ENCODE assay signal across 10 cellular contexts in the genomic region with DNA sequence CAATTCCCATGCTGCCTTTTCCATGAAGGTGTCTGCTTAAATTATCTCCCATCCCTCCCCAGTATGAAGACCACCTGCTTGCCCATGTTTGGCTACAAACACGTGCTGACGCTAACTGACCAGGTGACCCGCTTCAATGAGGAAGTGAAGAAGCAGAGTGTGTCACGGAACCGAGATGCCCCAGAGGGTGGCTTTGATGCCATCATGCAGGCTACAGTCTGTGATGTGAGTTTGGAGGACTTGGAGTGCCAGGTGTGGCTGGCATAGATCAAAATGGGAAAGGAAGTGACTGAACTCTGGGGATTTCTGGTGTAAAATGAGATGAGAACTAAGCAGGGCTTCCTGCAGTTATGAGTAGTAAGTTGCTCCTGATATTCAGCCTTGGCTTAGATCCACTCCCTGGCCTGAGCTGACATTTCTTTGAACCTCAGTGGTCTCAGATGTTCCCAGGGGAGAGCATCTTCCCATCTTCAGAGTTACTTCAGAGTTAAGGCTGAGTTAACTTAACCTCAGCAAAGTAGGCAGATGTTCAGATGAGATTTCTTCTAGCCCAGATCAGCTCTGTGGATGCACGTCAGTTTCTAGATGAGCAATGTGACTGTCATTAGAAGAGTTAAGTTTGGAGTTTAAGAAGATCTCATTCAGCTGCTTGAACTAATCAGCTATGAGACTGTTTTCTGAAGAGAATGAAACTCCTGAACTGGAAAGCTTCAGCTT. TPM values are rescaled to one million over a fixed set of nuclear protein-coding genes. Genes with fewer than 3 reads are reported as not detected.
DNase-seq lines count a peak whose midpoint lies in the region; ATAC-seq and TF ChIP-seq lines count a peak whose summit lies in the region.
"Had no signal": no experiment of that assay in that cellular context is flagged by ENCODE, and none has a peak within 500 bp of the region (broad histone marks: within the 10 kb centered on the region; RNA-seq: fewer than 3 reads in every experiment).

No MANE protein-coding gene starts in this region.

- peaks cover 2 to 4% (median 2%) of the 10 kb centered on the region in 4 donors for H3K4me1 ChIP-seq in esophagus muscularis mucosa
- H3K4me1 ChIP-seq: lower lobe of right lung had no signal

- TF ChIP-seq POLR2A in esophagus muscularis mucosa (IDR thresholded peaks at IDR 0.05; ENCODE audit: low read depth) = no peak

- TF ChIP-seq CTCF in esophagus muscularis mucosa (IDR thresholded peaks at IDR 0.05) = no peak

- H3K4me3 ChIP-seq in esophagus muscularis mucosa = no peak overlapping the region
- H3K4me3 ChIP-seq: lower lobe of right lung had no signal

- H3K27me3 ChIP-seq in esophagus muscularis mucosa = no peaks in the 10 kb centered on the region

- H3K36me3 Mint-ChIP-seq in memory B cell (no peaks in the 10 kb centered on the region), immature natural killer cell (no peaks in the 10 kb centered on the region)

- WGBS in esophagus muscularis mucosa = 88% methylated on average over 6 of the region's 6 CpGs

- no peaks in the 10 kb centered on the region for H3K9me3 ChIP-seq in esophagus muscularis mucosa
- H3K9me3 ChIP-seq: lower lobe of right lung had no signal

- H3K4me1 Mint-ChIP-seq in memory B cell (peaks cover 26% of the 10 kb centered on the region), immature natural killer cell (no peaks in the 10 kb centered on the region)

- H3K4me3 Mint-ChIP-seq in memory B cell (peak overlapping the region; percentile 45), immature natural killer cell (no peak overlapping the region)

- H3K9me3 Mint-ChIP-seq in memory B cell (no peaks in the 10 kb centered on the region), immature natural killer cell (no peaks in the 10 kb centered on the region)
- H3K9me3 Mint-ChIP-seq: activated T-helper 2 cell treated with anti-CD3 and anti-CD28 coated beads, Interferon-gamma antibody, Interleukin-2, Interleukin-4, amounts not matched to agents 10 μg/mL and 5 μg/mL and 100 μg/mL, durations not matched to agents 14 hours and 24 hours and 36 hours had no signal

- ATAC-seq in GM18519 (IDR thresholded peaks at IDR 0.05; ENCODE audit: low FRiP score, unreplicated experiment) (peak; percentile 63), GM21528 (IDR thresholded peaks at IDR 0.05; ENCODE audit: low FRiP score, unreplicated experiment) (peak; percentile 62), HG03378 (IDR thresholded peaks at IDR 0.05; ENCODE audit: unreplicated experiment) (peak; percentile 73), memory B cell (ENCODE audit: low read depth) (peak; percentile 96)
- ATAC-seq: lower lobe of right lung had no signal

- no peaks in the 10 kb centered on the region for H3K27me3 Mint-ChIP-seq in memory B cell
- H3K27me3 Mint-ChIP-seq in immature natural killer cell (ENCODE audit: low read depth in 3 of 3) = peaks cover 0 to 2% (median 1%) of the 10 kb centered on the region in 3 donors

- no peak for TF ChIP-seq EP300 in esophagus muscularis mucosa (IDR thresholded peaks at IDR 0.05)

- peaks cover 4 to 74% (median 43%) of the 10 kb centered on the region in 4 donors for H3K36me3 ChIP-seq in esophagus muscularis mucosa
- H3K36me3 ChIP-seq: lower lobe of right lung had no signal

- DNase-seq in memory B cell (ENCODE audit: low spot score in 2 of 2) (peak; percentile 33 to 48), NCI-H82 (lab: John Stamatoyannopoulos, UW) (no peak), NCI-H524 (lab: John Stamatoyannopoulos, UW) (no peak), immature natural killer cell (no peak), esophagus muscularis mucosa (ENCODE audit: extremely low spot score) (no peak)
- DNase-seq: lower lobe of right lung had no signal

- H3K27ac ChIP-seq in esophagus muscularis mucosa (replicated peaks in 1 of 4) = no peak overlapping the region
- H3K27ac ChIP-seq: lower lobe of right lung had no signal

- H3K27ac Mint-ChIP-seq in memory B cell = peak overlapping the region; percentile 81
- H3K27ac Mint-ChIP-seq in immature natural killer cell = no peak overlapping the region
- H3K27ac Mint-ChIP-seq: activated T-helper 2 cell treated with anti-CD3 and anti-CD28 coated beads, Interferon-gamma antibody, Interleukin-2, Interleukin-4, amounts not matched to agents 10 μg/mL and 5 μg/mL and 100 μg/mL, durations not matched to agents 14 hours and 24 hours and 36 hours had no signal

- intact Hi-C loops in esophagus muscularis mucosa (cut with DNase I) = no loop called here

RNA-seq across cellular contexts. Expression of a gene that starts 32.7 kb away (rescaled TPM):
- polyA plus RNA-seq in immature natural killer cell = 10 to 100 TPM in 1 of 3 donors, 1 to 10 TPM in 1, not detected in 1; 1.1 to 11.0 TPM
- total RNA-seq in esophagus muscularis mucosa = 10 to 100 TPM; 48.6 to 61.5 (median 54.9) TPM
- total RNA-seq: activated T-helper 2 cell treated with anti-CD3 and anti-CD28 coated beads, Interferon-gamma antibody, Interleukin-2, Interleukin-4, amounts not matched to agents 10 μg/mL and 5 μg/mL and 100 μg/mL, durations not matched to agents 14 hours and 24 hours and 36 hours had no signal

RNA-seq across cellular contexts. Expression of a gene that starts 37.4 kb away (rescaled TPM):
- polyA plus RNA-seq in immature natural killer cell = 1 to 10 TPM in 2 of 3 donors, under 1 TPM in 1; 0.97 to 1.0 (median 1.0) TPM
- total RNA-seq in esophagus muscularis mucosa = 10 to 100 TPM in 1 of 4 donors, 1 to 10 TPM in 3; 4.0 to 12.9 (median 7.1) TPM

Comparison
In these comparisons a context has a peak if more than half of its experiments do, and no peak if none do; other contexts are left out.
1. DNase-seq: peak in memory B cell (2 of 2); none in NCI-H82 (single experiment), NCI-H524 (0 of 2), immature natural killer cell (0 of 3) and esophagus muscularis mucosa (single experiment).
2. Peak in every context shown above with its lines, with median percentiles within 50 percentile points of each other: ATAC-seq.